In genomic region chr10:70403483-70404035, GRCh38 we compare ENCODE assay signal across 9 cellular contexts. TPM values are rescaled to one million over a fixed set of nuclear protein-coding genes. Genes with fewer than 3 reads are reported as not detected.
A peak's percentile ranks its signal among the peaks of the same experiment; 100 is the strongest.
DNase-seq lines count a peak whose midpoint lies in the region; ATAC-seq and TF ChIP-seq lines count a peak whose summit lies in the region.
"Had no signal": no experiment of that assay in that cellular context is flagged by ENCODE, and none has a peak within 500 bp of the region (broad histone marks: within the 10 kb centered on the region; RNA-seq: fewer than 3 reads in every experiment).

No MANE protein-coding gene starts in this region.

- H3K4me1 Mint-ChIP-seq in naive thymus-derived CD8-positive, alpha-beta T cell = peaks cover 26 to 42% (median 39%) of the 10 kb centered on the region in 4 donors

- no peaks in the 10 kb centered on the region for H3K27me3 ChIP-seq in GM06990 (replicated peaks; ENCODE audit: control insufficient read depth, insufficient read depth, low read length)

- peak overlapping the region; percentile 85 to 98 (median 96) for H3K4me3 Mint-ChIP-seq in naive thymus-derived CD8-positive, alpha-beta T cell

- H3K9me3 Mint-ChIP-seq in naive thymus-derived CD8-positive, alpha-beta T cell = no peaks in the 10 kb centered on the region

- peak overlapping the region; percentile 76 to 97 (median 93) for H3K27ac Mint-ChIP-seq in naive thymus-derived CD8-positive, alpha-beta T cell

- H3K4me3 ChIP-seq in GM06990 (replicated peaks; ENCODE audit: low read depth, low read length) (peak overlapping the region; percentile 85), astrocyte of the cerebellum (ENCODE audit: low read depth, low read length) (peak overlapping the region; percentile 93)

- in situ Hi-C loops in astrocyte of the cerebellum (cut with HindIII; ENCODE audit: low sequenced_read_pairs) = no loop called here

- H3K36me3 Mint-ChIP-seq in naive thymus-derived CD8-positive, alpha-beta T cell = peaks cover 0 to 6% (median 2%) of the 10 kb centered on the region in 3 donors

- H3K36me3 ChIP-seq in GM06990 (ENCODE audit: control insufficient read depth, insufficient read depth, low read length) = no peaks in the 10 kb centered on the region

- TF ChIP-seq CTCF in GM06990 (IDR thresholded peaks at IDR 0.05; ENCODE audit: insufficient read depth, low read length, poor library complexity, severe bottlenecking) = no peak
- TF ChIP-seq CTCF in astrocyte of the cerebellum (IDR thresholded peaks at IDR 0.05; ENCODE audit: low read depth, low read length, missing control alignments) = no peak

- no peaks in the 10 kb centered on the region for H3K27me3 Mint-ChIP-seq in naive thymus-derived CD8-positive, alpha-beta T cell

- DNase-seq in GM06990 (ENCODE audit: extremely low read depth, insufficient read length) (no peak), astrocyte of the cerebellum (ENCODE audit: low read depth) (no peak), mesenteric fat pad (ENCODE audit: low spot score) (no peak), LoVo (ENCODE audit: low spot score) (no peak), middle frontal gyrus (ENCODE audit: extremely low spot score, low spot score) (no peak), kidney tubule cell (ENCODE audit: low spot score) (no peak)
- DNase-seq in naive thymus-derived CD8-positive, alpha-beta T cell = no peak

- ATAC-seq in HG02943 (IDR thresholded peaks at IDR 0.05; ENCODE audit: low read depth, unreplicated experiment) = peak; percentile 12
- peak in 1 of 2 donors; percentile 88 for ATAC-seq in naive thymus-derived CD8-positive, alpha-beta T cell

- POLR2A ChIA-PET in naive thymus-derived CD8-positive, alpha-beta T cell (lab: Charles Lee) = interaction anchor here (0.6 to 3.0 kb wide), 10 partner anchors 14 to 257 kb away, joined by 3 to 21 read pairs (median 6); partner anchors contain the start of genes LRRC20, PPA1, SAR1A and TYSND1

RNA-seq across cellular contexts. Expression of gene EIF4EBP2, which starts 0.4 kb away (rescaled TPM):
- total RNA-seq in naive thymus-derived CD8-positive, alpha-beta T cell = 10 to 100 TPM; 44.9 to 49.4 TPM
- 10 to 100 TPM; 44.8 to 62.4 (median 47.7) TPM for polyA plus RNA-seq in naive thymus-derived CD8-positive, alpha-beta T cell
- 137 TPM for total RNA-seq in mesenteric fat pad

RNA-seq across cellular contexts. Expression of gene LRRC20, which starts 21.1 kb away (rescaled TPM):
- total RNA-seq in naive thymus-derived CD8-positive, alpha-beta T cell = 1 to 10 TPM; 1.3 to 1.5 TPM
- polyA plus RNA-seq in naive thymus-derived CD8-positive, alpha-beta T cell = 1 to 10 TPM; 1.8 to 2.2 (median 2.1) TPM
- 1.9 TPM for total RNA-seq in mesenteric fat pad

RNA-seq across cellular contexts. Expression of gene NODAL, which starts 37.9 kb away (rescaled TPM):
- total RNA-seq in naive thymus-derived CD8-positive, alpha-beta T cell = not detected
- polyA plus RNA-seq in naive thymus-derived CD8-positive, alpha-beta T cell = not detected
- total RNA-seq in mesenteric fat pad = not detected
- total RNA-seq: RPMI7951 had no signal
